Comparison of ENCODE assay signal across 22 cellular contexts in the genomic region with DNA sequence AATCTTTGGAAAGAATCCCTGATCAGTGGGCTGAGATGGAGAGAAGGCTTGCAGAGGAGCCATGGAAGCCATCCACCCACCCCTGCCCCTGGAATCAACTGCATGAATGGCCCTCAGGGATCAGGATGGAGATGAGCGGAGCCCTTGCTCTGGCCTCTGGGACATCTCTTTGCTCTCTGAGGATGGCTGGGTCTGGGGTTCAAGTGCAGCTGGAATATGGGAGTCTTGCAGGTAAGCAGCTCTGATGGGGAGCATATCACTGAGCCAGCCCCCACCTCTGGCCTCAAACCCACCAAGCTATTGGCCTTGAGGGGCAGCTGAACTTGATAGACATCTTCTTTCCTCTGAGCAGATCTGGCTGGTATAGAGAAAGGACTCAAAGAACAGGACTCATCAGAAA.
"Had no signal": no experiment of that assay in that cellular context is flagged by ENCODE, and none has a peak within 500 bp of the region (broad histone marks: within the 10 kb centered on the region; RNA-seq: fewer than 3 reads in every experiment).

No MANE protein-coding gene starts in this region.

- H3K9me3 ChIP-seq: SJCRH30 had no signal

- ATAC-seq: K562, Right ventricle myocardium inferior, SK-N-SH treated with all-trans-retinoic acid at 6 μM for 48 hours had no signal

- H3K27me3 ChIP-seq: SJCRH30 had no signal

- DNase-seq: Kasumi-1, MM.1S, NCI-H1092 treated with DMSO at 0.1 percent for 48 hours, NCI-H1436, NCI-H187, NCI-H2029, NCI-H2081 treated with DMSO at 0.1 percent for 48 hours, NCI-H2171, NCI-H226, NCI-H446, NCI-H510A, NCI-H524 treated with DMSO at 0.1 percent for 48 hours, NCI-H69, NCI-H774, SHP77 treated with DMSO at 0.1 percent for 48 hours, SJCRH30 had no signal

- H3K36me3 Mint-ChIP-seq: IgD-negative memory B cell had no signal

- H3K36me3 ChIP-seq: SJCRH30 had no signal

- H3K9me3 Mint-ChIP-seq: IgD-negative memory B cell had no signal

- H3K4me3 ChIP-seq: K562, SJCRH30 had no signal

- H3K4me3 Mint-ChIP-seq: IgD-negative memory B cell had no signal

- H3K27ac ChIP-seq: HL-60, KMS-11 had no signal
